In genomic region chr17:19376799-19377198, GRCh38 we compare ENCODE assay signal across 9 cellular contexts. TPM values are rescaled to one million over a fixed set of nuclear protein-coding genes. Genes with fewer than 3 reads are reported as not detected.
A peak's percentile ranks its signal among the peaks of the same experiment; 100 is the strongest.
DNase-seq lines count a peak whose midpoint lies in the region; ATAC-seq and TF ChIP-seq lines count a peak whose summit lies in the region.
"Had no signal": no experiment of that assay in that cellular context is flagged by ENCODE, and none has a peak within 500 bp of the region (broad histone marks: within the 10 kb centered on the region; RNA-seq: fewer than 3 reads in every experiment).

No MANE protein-coding gene starts in this region.

- peaks cover 8% of the 10 kb centered on the region for H3K36me3 ChIP-seq in CD8-positive, alpha-beta memory T cell (ENCODE audit: insufficient read depth, low read length)
- peaks cover 0 to 6% of the 10 kb centered on the region in 2 donors for H3K36me3 ChIP-seq in body of pancreas (replicated peaks in 1 of 2; ENCODE audit: insufficient read depth in 1 of 2, low read depth in 2 of 2)
- H3K36me3 ChIP-seq in mesendoderm (ENCODE audit: control insufficient read depth, insufficient read depth, low read length): peaks cover 15% of the 10 kb centered on the region

- H3K4me3 ChIP-seq in CD8-positive, alpha-beta memory T cell (ENCODE audit: low read length): peak overlapping the region; percentile 100
- H3K4me3 ChIP-seq in LNCaP clone FGC (ENCODE audit: low read depth, low read length) (peak overlapping the region; percentile 64), body of pancreas (peak overlapping the region in 1 of 2 donors; percentile 38), mesendoderm (ENCODE audit: low read length) (no peak overlapping the region)

- no peak for DNase-seq in CD8-positive, alpha-beta memory T cell
- no peak for DNase-seq in LNCaP clone FGC (ENCODE audit: low read depth)
- DNase-seq in body of pancreas: peak in 1 of 4 donors; percentile 8
- no peak for DNase-seq in mesendoderm
- no peak for DNase-seq in germinal center (ENCODE audit: low spot score)
- DNase-seq in HuH-7 (ENCODE audit: low spot score): no peak
- no peak for DNase-seq in activated CD4-positive, CD25-positive, alpha-beta regulatory T cell treated with anti-CD3 and anti-CD28 coated beads, Interleukin-2, amount 50 U/mL, for 72 hours
- DNase-seq in anterior cingulate cortex (lab: John Stamatoyannopoulos, UW): no peak

- H3K4me3 Mint-ChIP-seq in CD8-positive, alpha-beta memory T cell: peak overlapping the region; percentile 94 to 100 (median 97)

- H3K79me1 ChIP-seq in mesendoderm (ENCODE audit: low read length): peaks cover 24% of the 10 kb centered on the region

- no peak overlapping the region for H3K18ac ChIP-seq in mesendoderm (ENCODE audit: low read length)

- no peaks in the 10 kb centered on the region for H3K9me3 Mint-ChIP-seq in CD8-positive, alpha-beta memory T cell

- 15 to 18% methylated on average over 2 of the region's 2 CpGs for WGBS in body of pancreas, 2 donors
- WGBS in mesendoderm (ENCODE audit: extremely low coverage, insufficient coverage, low lambda C conversion rate): no CpG with 5 or more reads among the region's 2 CpGs

- intact Hi-C loops in body of pancreas (cut with DNase I): no loop called here

- peak overlapping the region; percentile 19 for H3K4me2 ChIP-seq in mesendoderm (ENCODE audit: low read length)

- peaks cover 21% of the 10 kb centered on the region for H3K4me1 ChIP-seq in CD8-positive, alpha-beta memory T cell (ENCODE audit: insufficient read depth, low read length)
- H3K4me1 ChIP-seq in body of pancreas (peaks cover 16% of the 10 kb centered on the region), mesendoderm (ENCODE audit: control insufficient read depth, low read depth, low read length) (peaks cover 5% of the 10 kb centered on the region)

- ATAC-seq in body of pancreas: no peak

- no peak overlapping the region for H2BK15ac ChIP-seq in mesendoderm (replicated peaks; ENCODE audit: low read depth)

- H4K8ac ChIP-seq in mesendoderm (ENCODE audit: low read depth, low read length): no peak overlapping the region

- H3K9ac ChIP-seq in mesendoderm (ENCODE audit: low read length): peak overlapping the region; percentile 75

- no peak overlapping the region for H3K23ac ChIP-seq in mesendoderm (ENCODE audit: low read length)

- H3K4ac ChIP-seq in mesendoderm (ENCODE audit: low read depth, low read length): no peak overlapping the region

- TF ChIP-seq CTCF in LNCaP clone FGC (IDR thresholded peaks at IDR 0.05; ENCODE audit: control insufficient read depth, extremely low read depth, insufficient read depth) (no peak), body of pancreas (IDR thresholded peaks at IDR 0.05) (no peak)

- peaks cover 31% of the 10 kb centered on the region for H3K79me2 ChIP-seq in mesendoderm (ENCODE audit: control insufficient read depth, insufficient read depth, low read length)

- H3K27ac Mint-ChIP-seq in CD8-positive, alpha-beta memory T cell: peak overlapping the region; percentile 92 to 98 (median 96)

- POLR2A ChIA-PET in CD8-positive, alpha-beta memory T cell (lab: Charles Lee): interaction anchor here (1.8 to 2.7 kb wide), 2 partner anchors 14 to 86 kb away, joined by 10 to 18 read pairs; partner anchors contain the start of gene B9D1

- no peak for TF ChIP-seq POLR2A in body of pancreas (IDR thresholded peaks at IDR 0.05)

- no peak overlapping the region for H2AK5ac ChIP-seq in mesendoderm (ENCODE audit: low read length)

- H3K9me3 ChIP-seq in CD8-positive, alpha-beta memory T cell (ENCODE audit: low read length): no peaks in the 10 kb centered on the region
- H3K9me3 ChIP-seq in body of pancreas: no peaks in the 10 kb centered on the region

- H4K5ac ChIP-seq in mesendoderm (ENCODE audit: low read length): no peak overlapping the region

- no peak overlapping the region for H3K56ac ChIP-seq in mesendoderm (ENCODE audit: low read length)

- H3K4me1 Mint-ChIP-seq in CD8-positive, alpha-beta memory T cell: peaks cover 35 to 38% (median 36%) of the 10 kb centered on the region in 3 donors

- H3K36me3 Mint-ChIP-seq in CD8-positive, alpha-beta memory T cell: peaks cover 7 to 33% (median 7%) of the 10 kb centered on the region in 3 donors

- CTCF ChIA-PET in CD8-positive, alpha-beta memory T cell (lab: Charles Lee): interaction anchor here (11.0 kb wide), 1 partner anchor 12 kb away, joined by 118 read pairs; the partner anchor contains the start of gene B9D1

- no peak overlapping the region for H2BK120ac ChIP-seq in mesendoderm (ENCODE audit: low read depth, low read length)

- no peaks in the 10 kb centered on the region for H3K27me3 Mint-ChIP-seq in CD8-positive, alpha-beta memory T cell

- H3K27ac ChIP-seq in CD8-positive, alpha-beta memory T cell (ENCODE audit: low read depth, low read length): peak overlapping the region; percentile 95
- H3K27ac ChIP-seq in body of pancreas (peak overlapping the region; percentile 88 to 98 (median 92)), mesendoderm (ENCODE audit: low read depth, low read length) (no peak overlapping the region)

- no peak overlapping the region for H2BK5ac ChIP-seq in mesendoderm (ENCODE audit: low read length)

- H3K27me3 ChIP-seq in CD8-positive, alpha-beta memory T cell (ENCODE audit: insufficient read depth, low read length, poor library complexity, severe bottlenecking): no peaks in the 10 kb centered on the region
- H3K27me3 ChIP-seq in body of pancreas (no peaks in the 10 kb centered on the region), mesendoderm (ENCODE audit: insufficient read depth, low read length, poor library complexity) (no peaks in the 10 kb centered on the region)

RNA-seq across cellular contexts. Expression of gene MAPK7, which starts 1.5 kb away (rescaled TPM):
- total RNA-seq in CD8-positive, alpha-beta memory T cell: 10 to 100 TPM; 15.1 to 19.8 TPM
- 11.2 TPM for polyA plus RNA-seq in CD8-positive, alpha-beta memory T cell
- total RNA-seq in body of pancreas: 10 to 100 TPM; 10.1 to 29.3 TPM
- polyA plus RNA-seq in mesendoderm (2013, experiment 1 of 2): 51.0 TPM
- 48.4 TPM for polyA plus RNA-seq in mesendoderm (2013, experiment 2 of 2)

RNA-seq across cellular contexts. Expression of gene MFAP4, which starts 10.2 kb away (rescaled TPM):
- not detected for total RNA-seq in CD8-positive, alpha-beta memory T cell
- polyA plus RNA-seq in CD8-positive, alpha-beta memory T cell: not detected
- total RNA-seq in body of pancreas: 10 to 100 TPM; 25.7 to 35.3 TPM
- polyA plus RNA-seq in mesendoderm (2013, experiment 1 of 2): 93.5 TPM
- polyA plus RNA-seq in mesendoderm (2013, experiment 2 of 2): 84.3 TPM
- total RNA-seq: M059J had no signal

RNA-seq across cellular contexts. Expression of gene B9D1, which starts 14.3 kb away (rescaled TPM):
- total RNA-seq in CD8-positive, alpha-beta memory T cell: 1 to 10 TPM; 4.8 to 6.8 TPM
- polyA plus RNA-seq in CD8-positive, alpha-beta memory T cell: 0.67 TPM
- total RNA-seq in body of pancreas: 10 to 100 TPM; 10.4 to 53.4 TPM
- 30.4 TPM for polyA plus RNA-seq in mesendoderm (2013, experiment 1 of 2)
- 29.6 TPM for polyA plus RNA-seq in mesendoderm (2013, experiment 2 of 2)

RNA-seq across cellular contexts. Expression of gene RNF112, which starts 34.2 kb away (rescaled TPM):
- under 1 TPM; 0.18 to 0.22 TPM for total RNA-seq in CD8-positive, alpha-beta memory T cell
- polyA plus RNA-seq in CD8-positive, alpha-beta memory T cell: not detected
- total RNA-seq in body of pancreas: 1 to 10 TPM in 1 of 2 donors, under 1 TPM in 1; 0.52 to 5.9 TPM
- polyA plus RNA-seq in mesendoderm (2013, experiment 1 of 2): 1.5 TPM
- 1.2 TPM for polyA plus RNA-seq in mesendoderm (2013, experiment 2 of 2)

Comparison
In these comparisons a context has a peak if more than half of its experiments do, and no peak if none do; other contexts are left out.
1. RNA of gene MFAP4, which starts 10.2 kb away (total RNA-seq): 25.7 to 35.3 TPM in body of pancreas; not detected in CD8-positive, alpha-beta memory T cell; every median in the first group is over 10 times any median in the second.